Comparison of ENCODE assay signal across 9 cellular contexts in genomic region chr5:134438641-134439621, GRCh38. TPM values are rescaled to one million over a fixed set of nuclear protein-coding genes. Genes with fewer than 3 reads are reported as not detected.
DNase-seq lines count a peak whose midpoint lies in the region; ATAC-seq, FAIRE-seq and TF ChIP-seq lines count a peak whose summit lies in the region.
"Had no signal": no experiment of that assay in that cellular context is flagged by ENCODE, and none has a peak within 500 bp of the region (broad histone marks: within the 10 kb centered on the region; RNA-seq: fewer than 3 reads in every experiment).

No MANE protein-coding gene starts in this region.

- H3K27ac ChIP-seq in SK-N-SH (ENCODE audit: low read depth in 2 of 2, low read length in 1 of 2) (peak overlapping the region; percentile 67 to 96), heart right ventricle (peak overlapping the region; percentile 61 to 91 (median 80)), gastrocnemius medialis (peak overlapping the region; percentile 97 to 99 (median 98))

- intact Hi-C loops in heart right ventricle (cut with DNase I): loop anchor here in 2 of 10 donors (1.0 to 2.0 kb wide), 3 partner anchors 26 to 27 kb away; no protein-coding TSS in a partner anchor
- intact Hi-C loops in gastrocnemius medialis (cut with DNase I; ENCODE audit: low total_unique reads): loop anchor here (1.0 to 5.0 kb wide), 4 partner anchors 27 to 208 kb away; partner anchors contain the start of genes SEC24A and UBE2B

- FAIRE-seq in H54 (lab: Jason Lieb, UNC): no peak
- FAIRE-seq: frontal cortex had no signal

- no peaks in the 10 kb centered on the region for H3K9me2 ChIP-seq in SK-N-SH

- no peaks in the 10 kb centered on the region for H4K20me1 ChIP-seq in SK-N-SH (ENCODE audit: insufficient read depth)

- H3K4me1 ChIP-seq in SK-N-SH (ENCODE audit: control insufficient read depth in 1 of 2, insufficient read depth in 2 of 2, low read depth in 1 of 2, low read length in 1 of 2) (peaks cover 25 to 36% of the 10 kb centered on the region in 2 experiments; a peak in 3 of 4 replicates), heart right ventricle (peaks cover 25 to 41% (median 38%) of the 10 kb centered on the region in 9 donors), gastrocnemius medialis (peaks cover 75 to 82% of the 10 kb centered on the region in 2 donors)

- POLR2A ChIA-PET in SK-N-SH (lab: Yijun Ruan, JAX): no interaction called here

- H3K27me3 ChIP-seq in SK-N-SH (ENCODE audit: insufficient read depth): no peaks in the 10 kb centered on the region
- H3K27me3 ChIP-seq in heart right ventricle: no peaks in the 10 kb centered on the region
- H3K27me3 ChIP-seq in gastrocnemius medialis: no peaks in the 10 kb centered on the region

- in situ Hi-C loops in gastrocnemius medialis (cut with MboI; ENCODE audit: low sequenced_read_pairs in 4 of 4): no loop called here

- H3K9ac ChIP-seq in SK-N-SH: peak overlapping the region; percentile 80

- DNase-seq in H54 (ENCODE audit: insufficient read length, low spot score) (peak; percentile 51), SK-N-SH (no peak), heart right ventricle (peak; percentile 58 to 80), gastrocnemius medialis (peak; percentile 96 to 99), cerebellar cortex (ENCODE audit: low spot score) (no peak), OCI-M1 (lab: John Stamatoyannopoulos, UW) (no peak)
- no peak for DNase-seq in activated CD4-positive, CD25-positive, alpha-beta regulatory T cell treated with anti-CD3 and anti-CD28 coated beads, Interleukin-2, amount 50 U/mL, for 72 hours

- TF ChIP-seq RAD21 in SK-N-SH (IDR thresholded peaks at IDR 0.05; ENCODE audit: low read length): no peak; the same call in 1 of the 2 replicates

- H3K36me3 ChIP-seq in SK-N-SH (replicated peaks in 1 of 2; ENCODE audit: control insufficient read depth in 1 of 2, insufficient read depth in 2 of 2, low read length in 1 of 2) (no peaks in the 10 kb centered on the region), heart right ventricle (no peaks in the 10 kb centered on the region), gastrocnemius medialis (no peaks in the 10 kb centered on the region)

- ATAC-seq in heart right ventricle (peak; percentile 65 to 90 (median 80)), gastrocnemius medialis (peak; percentile 68 to 76), GM21529 (IDR thresholded peaks at IDR 0.05; ENCODE audit: unreplicated experiment) (no peak)

- peaks cover 45% of the 10 kb centered on the region for H3F3A ChIP-seq in SK-N-SH (replicated peaks; ENCODE audit: insufficient read depth)

- WGBS in SK-N-SH (ENCODE audit: low lambda C conversion rate): 53% methylated on average over 12 of the region's 15 CpGs
- WGBS in heart right ventricle, 2 donors: 48 to 52% methylated on average over 15 of the region's 15 CpGs

- H3K4me2 ChIP-seq in SK-N-SH: peak overlapping the region; percentile 74

- H2AFZ ChIP-seq in SK-N-SH (ENCODE audit: low read depth): peak overlapping the region; percentile 83; the same call in 1 of the 2 replicates

- H3K9me3 ChIP-seq in SK-N-SH: no peaks in the 10 kb centered on the region
- H3K9me3 ChIP-seq in heart right ventricle: no peaks in the 10 kb centered on the region
- no peaks in the 10 kb centered on the region for H3K9me3 ChIP-seq in gastrocnemius medialis

- no peak for TF ChIP-seq CTCF in SK-N-SH (IDR thresholded peaks at IDR 0.05)
- peak in 2 of 9 donors; percentile 27 to 28 for TF ChIP-seq CTCF in heart right ventricle (IDR thresholded peaks at IDR 0.05)
- no peak for TF ChIP-seq CTCF in gastrocnemius medialis (IDR thresholded peaks at IDR 0.05 in 4 of 5, conservative IDR thresholded peaks at IDR 0.05 in 1 of 5)

- TF ChIP-seq EP300 in SK-N-SH (IDR thresholded peaks at IDR 0.05; ENCODE audit: borderline replicate concordance in 1 of 2, low read depth in 1 of 2, low read length in 1 of 2): peak in 1 of 2 experiments; percentile 88; a peak in 2 of 4 replicates

- TF ChIP-seq POLR2A in H54 (IDR thresholded peaks at IDR 0.05; ENCODE audit: low read depth, low read length) (no peak), gastrocnemius medialis (IDR thresholded peaks at IDR 0.05) (no peak)

- H3K79me2 ChIP-seq in SK-N-SH (ENCODE audit: insufficient read depth): no peaks in the 10 kb centered on the region

- H3K4me3 ChIP-seq in SK-N-SH (ENCODE audit: low read depth in 2 of 2, low read length in 1 of 2): peak overlapping the region in 1 of 2 experiments; percentile 25; a peak in 2 of 4 replicates
- H3K4me3 ChIP-seq in heart right ventricle: peak overlapping the region in 1 of 10 donors; percentile 6
- H3K4me3 ChIP-seq in gastrocnemius medialis: no peak overlapping the region

- CTCF ChIA-PET in SK-N-SH (lab: Yijun Ruan, JAX): no interaction called here

TF ChIP-seq in SK-N-SH, 30 proteins besides CTCF, POLR2A, EP300 and RAD21 (continues in another document):
- TF ChIP-seq NFIC (IDR thresholded peaks at IDR 0.05; ENCODE audit: borderline replicate concordance) (peak; percentile 97), POLR2AphosphoS5 (IDR thresholded peaks at IDR 0.05; ENCODE audit: low read depth, low read length) (peak; percentile 81), JUND (IDR thresholded peaks at IDR 0.05) (peak; percentile 86), CHD2 (IDR thresholded peaks at IDR 0.05; ENCODE audit: low read length, partially characterized antibody) (no peak), FOSL2 (IDR thresholded peaks at IDR 0.05; ENCODE audit: borderline replicate concordance, low read depth) (peak; percentile 81; the same call in 1 of the 2 replicates), TEAD4 (IDR thresholded peaks at IDR 0.05; ENCODE audit: borderline replicate concordance, insufficient read depth) (peak; percentile 77), PBX3 (IDR thresholded peaks at IDR 0.05) (peak; percentile 86), MAX (IDR thresholded peaks at IDR 0.05; ENCODE audit: low read depth) (peak; percentile 43; the same call in 1 of the 2 replicates), ZBTB33 (IDR thresholded peaks at IDR 0.05; ENCODE audit: borderline replicate concordance, low read depth) (0 out of 2 replicates have a peak, but pooled peaks have one; percentile 27), GABPA (IDR thresholded peaks at IDR 0.05; ENCODE audit: low read depth) (no peak), GATA2 (CRISPR knock-in tag; IDR thresholded peaks at IDR 0.05) (no peak), REST (IDR thresholded peaks at IDR 0.05; ENCODE audit: low read depth, low read length) (peak; percentile 57; the same call in 1 of the 2 replicates), TCF12 (IDR thresholded peaks at IDR 0.05) (peak; percentile 95)

RNA-seq across cellular contexts. Expression of gene CDKN2AIPNL, which starts 27.2 kb away (rescaled TPM):
- 23.3 and 29.4 TPM in 2 replicates for polyA plus RNA-seq in SK-N-SH (2012; rRNA removed)
- 32.0 and 35.5 TPM in 2 replicates for polyA plus RNA-seq in SK-N-SH (2012; cell fraction: cytosol; rRNA removed)
- 7.2 and 10.1 TPM in 2 replicates for polyA plus RNA-seq in SK-N-SH (2012; cell fraction: nucleus; rRNA removed)
- 10 to 100 TPM; 29.1 to 39.8 (median 37.3) TPM for total RNA-seq in heart right ventricle
- 10 to 100 TPM; 33.7 to 87.6 TPM for polyA plus RNA-seq in heart right ventricle
- total RNA-seq in gastrocnemius medialis: 10 to 100 TPM; 23.6 to 58.5 (median 37.4) TPM

Comparison
In these comparisons a context has a peak if more than half of its experiments do, and no peak if none do; other contexts are left out.
1. DNase-seq: peak in H54 (single experiment), heart right ventricle (2 of 2) and gastrocnemius medialis (2 of 2); none in SK-N-SH (single experiment), cerebellar cortex (single experiment), activated CD4-positive, CD25-positive, alpha-beta regulatory T cell treated with anti-CD3 and anti-CD28 coated beads, Interleukin-2, amount 50 U/mL, for 72 hours (single experiment) and OCI-M1 (single experiment).
2. Peak in every context shown above with its lines, with median percentiles within 50 percentile points of each other: H3K27ac ChIP-seq.